In genomic region chr19:48632692-48633147, GRCh38 we compare ENCODE assay signal across 10 cellular contexts. TPM values are rescaled to one million over a fixed set of nuclear protein-coding genes. Genes with fewer than 3 reads are reported as not detected.
DNase-seq lines count a peak whose midpoint lies in the region; ATAC-seq and TF ChIP-seq lines count a peak whose summit lies in the region.
"Had no signal": no experiment of that assay in that cellular context is flagged by ENCODE, and none has a peak within 500 bp of the region (broad histone marks: within the 10 kb centered on the region; RNA-seq: fewer than 3 reads in every experiment).

No MANE protein-coding gene starts in this region.

- H3K27me3 ChIP-seq in BLaER1 treated with 17β-estradiol and CSF1 and Interleukin-3, amounts not matched to agents 10 nM and 100 nM, result no peaks in the 10 kb centered on the region
- H3K27me3 ChIP-seq in MG63, result no peaks in the 10 kb centered on the region
- no peaks in the 10 kb centered on the region for H3K27me3 ChIP-seq in naive thymus-derived CD4-positive, alpha-beta T cell (ENCODE audit: control insufficient read depth in 2 of 2, insufficient read depth in 2 of 2, low read length in 2 of 2)

- POLR2A ChIA-PET in MCF 10A (lab: Yijun Ruan, JAX), result interaction anchor here (0.7 to 5.4 kb wide), 6 partner anchors 9 to 186 kb away, joined by 3 to 108 read pairs (median 4); partner anchors contain the start of genes CA11, FAM83E, RPL18 and SPHK2
- POLR2A ChIA-PET in naive thymus-derived CD4-positive, alpha-beta T cell (lab: Charles Lee), result interaction anchor here (0.6 to 7.5 kb wide), 8 partner anchors 10 to 1502 kb away, joined by 3 to 73 read pairs (median 4); partner anchors contain the start of genes CA11, RPL18, SAE1 and SPHK2

- H3K27ac Mint-ChIP-seq in MCF 10A (ENCODE audit: low read depth, unreplicated experiment), result no peak overlapping the region
- H3K27ac Mint-ChIP-seq in naive thymus-derived CD4-positive, alpha-beta T cell, result peak overlapping the region; percentile 21 to 95 (median 66)

- CTCF ChIA-PET in MCF 10A (lab: Yijun Ruan, JAX), result interaction anchor here (0.5 to 2.2 kb wide), 5 partner anchors 11 to 143 kb away, joined by 4 to 10 read pairs (median 7); partner anchors contain the start of genes RPL18 and SPHK2
- CTCF ChIA-PET in naive thymus-derived CD4-positive, alpha-beta T cell (lab: Charles Lee), result interaction anchor here (1.3 kb wide), 1 partner anchor 12 kb away, joined by 3 read pairs; no protein-coding TSS in a partner anchor

- H3K36me3 ChIP-seq in BLaER1 treated with 17β-estradiol and CSF1 and Interleukin-3, amounts not matched to agents 10 nM and 100 nM, result peaks cover 23 to 59% (median 40%) of the 10 kb centered on the region in 11 experiments; a peak in 20 of 22 replicates
- peaks cover 24% of the 10 kb centered on the region for H3K36me3 ChIP-seq in MG63
- H3K36me3 ChIP-seq in naive thymus-derived CD4-positive, alpha-beta T cell (ENCODE audit: control insufficient read depth in 2 of 3, insufficient read depth in 3 of 3, low read length in 3 of 3), result peaks cover 4 to 70% (median 11%) of the 10 kb centered on the region in 3 experiments

- H3K9ac ChIP-seq in BLaER1 treated with 17β-estradiol and CSF1 and Interleukin-3, amounts not matched to agents 10 nM and 100 nM, result peak overlapping the region; percentile 88 to 98 (median 93)

- H3K4me1 ChIP-seq in BLaER1 treated with 17β-estradiol and CSF1 and Interleukin-3, amounts not matched to agents 10 nM and 100 nM, result peaks cover 51 to 72% (median 60%) of the 10 kb centered on the region in 10 experiments
- peaks cover 23 to 32% of the 10 kb centered on the region in 2 donors for H3K4me1 ChIP-seq in naive thymus-derived CD4-positive, alpha-beta T cell (ENCODE audit: control insufficient read depth in 2 of 2, insufficient read depth in 2 of 2, low read length in 2 of 2)

- H4K20me1 ChIP-seq in BLaER1 treated with 17β-estradiol and CSF1 and Interleukin-3, amounts not matched to agents 10 nM and 100 nM, result peaks cover 0 to 45% (median 13%) of the 10 kb centered on the region in 11 experiments; a peak in 10 of 22 replicates

- no peak for ATAC-seq in naive thymus-derived CD4-positive, alpha-beta T cell

- intact Hi-C loops in MCF 10A (cut with micrococcal nuclease), result no loop called here
- intact Hi-C loops in naive thymus-derived CD4-positive, alpha-beta T cell (cut with micrococcal nuclease), result loop anchor here (10.0 kb wide), 3 partner anchors 482 to 1242 kb away; partner anchors contain the start of genes AKT1S1 (in 1 of the 2), C19orf73 (in 1 of the 2), LIN7B (in 1 of the 2) and PPFIA3 (in 1 of the 2)

- peak overlapping the region in 9 of 10 experiments; percentile 2 to 98 (median 88); a peak in 9 of 20 replicates for H3K4me3 ChIP-seq in BLaER1 treated with 17β-estradiol and CSF1 and Interleukin-3, amounts not matched to agents 10 nM and 100 nM
- H3K4me3 ChIP-seq in MG63, result no peak overlapping the region
- no peak overlapping the region for H3K4me3 ChIP-seq in naive thymus-derived CD4-positive, alpha-beta T cell (ENCODE audit: low read length)

- H3K27ac ChIP-seq in BLaER1 treated with 17β-estradiol and CSF1 and Interleukin-3, amounts not matched to agents 10 nM and 100 nM, result peak overlapping the region; percentile 90 to 99 (median 97)
- peak overlapping the region; percentile 88 for H3K27ac ChIP-seq in naive thymus-derived CD4-positive, alpha-beta T cell (ENCODE audit: low read depth, low read length)

- H3K9me3 ChIP-seq in BLaER1 treated with 17β-estradiol and CSF1 and Interleukin-3, amounts not matched to agents 10 nM and 100 nM (replicated peaks in 1 of 11), result no peaks in the 10 kb centered on the region
- H3K9me3 ChIP-seq in MG63, result no peaks in the 10 kb centered on the region
- H3K9me3 ChIP-seq in naive thymus-derived CD4-positive, alpha-beta T cell (ENCODE audit: control insufficient read depth in 2 of 3, low read length in 3 of 3), result no peaks in the 10 kb centered on the region

- H3K4me3 Mint-ChIP-seq in MCF 10A (ENCODE audit: unreplicated experiment), result no peak overlapping the region
- peak overlapping the region in 9 of 10 donors; percentile 29 to 100 (median 52) for H3K4me3 Mint-ChIP-seq in naive thymus-derived CD4-positive, alpha-beta T cell

- peak; percentile 65 for DNase-seq in MG63
- peak; percentile 75 for DNase-seq in MCF 10A (ENCODE audit: unreplicated experiment)
- DNase-seq in naive thymus-derived CD4-positive, alpha-beta T cell, result no peak
- DNase-seq in NCI-H1105 (lab: John Stamatoyannopoulos, UW), result no peak
- DNase-seq in NCI-H146 (lab: John Stamatoyannopoulos, UW), result no peak
- DNase-seq in activated gamma-delta T cell treated with Interleukin-2 at 50 U/mL for 16 hours, result no peak
- DNase-seq in superior temporal gyrus (ENCODE audit: extremely low spot score), result no peak
- DNase-seq: NCI-H2081 treated with DMSO at 0.1 percent for 48 hours had no signal

- peaks cover 17% of the 10 kb centered on the region for H3K4me1 Mint-ChIP-seq in MCF 10A (ENCODE audit: insufficient read depth, unreplicated experiment)
- peaks cover 4 to 39% (median 34%) of the 10 kb centered on the region in 7 donors for H3K4me1 Mint-ChIP-seq in naive thymus-derived CD4-positive, alpha-beta T cell

- peaks cover 17% of the 10 kb centered on the region for H3K36me3 Mint-ChIP-seq in MCF 10A (ENCODE audit: insufficient read depth, unreplicated experiment)
- peaks cover 0 to 13% (median 4%) of the 10 kb centered on the region in 5 donors for H3K36me3 Mint-ChIP-seq in naive thymus-derived CD4-positive, alpha-beta T cell

- H3K9me3 Mint-ChIP-seq in MCF 10A (ENCODE audit: unreplicated experiment), result no peaks in the 10 kb centered on the region
- H3K9me3 Mint-ChIP-seq in naive thymus-derived CD4-positive, alpha-beta T cell, result peaks cover 0 to 8% (median 0%) of the 10 kb centered on the region in 11 donors

- peak overlapping the region; percentile 95 to 99 (median 98) for H3K4me2 ChIP-seq in BLaER1 treated with 17β-estradiol and CSF1 and Interleukin-3, amounts not matched to agents 10 nM and 100 nM

- no peak for TF ChIP-seq CTCF in MCF 10A (IDR thresholded peaks at IDR 0.05; ENCODE audit: unreplicated experiment)

- H3K27me3 Mint-ChIP-seq in MCF 10A (ENCODE audit: insufficient read depth, unreplicated experiment), result no peaks in the 10 kb centered on the region
- no peaks in the 10 kb centered on the region for H3K27me3 Mint-ChIP-seq in naive thymus-derived CD4-positive, alpha-beta T cell

- BruUV-seq in MCF 10A (replicated peaks; lab: Mats Ljungman, UMichigan), result no TSS peak

RNA-seq across cellular contexts. Expression of gene DBP, which starts 4.5 kb away (rescaled TPM):
- total RNA-seq in MG63 (2014; rRNA removed; shearing (Covaris generic); ENCODE audit: low replicate concordance), result 9.3 and 14.5 TPM in 2 replicates
- total RNA-seq in MCF 10A (2022), result 0.25 and 0.56 TPM in 2 replicates
- total RNA-seq in naive thymus-derived CD4-positive, alpha-beta T cell, result 10 to 100 TPM; 11.9 to 79.9 (median 33.2) TPM
- 100 to 1,000 TPM in 1 of 2 donors, 10 to 100 TPM in 1; 61.7 to 130 TPM for polyA plus RNA-seq in naive thymus-derived CD4-positive, alpha-beta T cell

RNA-seq across cellular contexts. Expression of gene CA11, which starts 13.3 kb away (rescaled TPM):
- 1.3 TPM in 1 of 2 replicates, not detected in the other for total RNA-seq in MG63 (2014; rRNA removed; shearing (Covaris generic); ENCODE audit: low replicate concordance)
- total RNA-seq in MCF 10A (2022), result 2.6 and 2.9 TPM in 2 replicates
- 10 to 100 TPM in 4 of 5 experiments, 1 to 10 TPM in 1; 7.5 to 20.5 (median 12.5) TPM for total RNA-seq in naive thymus-derived CD4-positive, alpha-beta T cell
- 1 to 10 TPM; 6.3 to 8.0 TPM for polyA plus RNA-seq in naive thymus-derived CD4-positive, alpha-beta T cell

RNA-seq across cellular contexts. Expression of gene SPHK2, which starts 13.4 kb away (rescaled TPM):
- 6.7 and 8.6 TPM in 2 replicates for total RNA-seq in MG63 (2014; rRNA removed; shearing (Covaris generic); ENCODE audit: low replicate concordance)
- total RNA-seq in MCF 10A (2022), result 16.3 and 18.2 TPM in 2 replicates
- total RNA-seq in naive thymus-derived CD4-positive, alpha-beta T cell, result 10 to 100 TPM; 20.1 to 34.7 (median 30.5) TPM
- 10 to 100 TPM; 11.2 to 11.7 TPM for polyA plus RNA-seq in naive thymus-derived CD4-positive, alpha-beta T cell

RNA-seq across cellular contexts. Expression of gene RPL18, which starts 13.7 kb away (rescaled TPM):
- total RNA-seq in MG63 (2014; rRNA removed; shearing (Covaris generic); ENCODE audit: low replicate concordance), result 3,057 and 3,727 TPM in 2 replicates
- 1,536 and 1,736 TPM in 2 replicates for total RNA-seq in MCF 10A (2022)
- total RNA-seq in naive thymus-derived CD4-positive, alpha-beta T cell, result 1,000 to 10,000 TPM; 1,570 to 2,826 (median 2,745) TPM
- 1,000 to 10,000 TPM; 2,813 to 2,817 TPM for polyA plus RNA-seq in naive thymus-derived CD4-positive, alpha-beta T cell

RNA-seq across cellular contexts. Expression of gene FAM83E, which starts 17.8 kb away (rescaled TPM):
- total RNA-seq in MG63 (2014; rRNA removed; shearing (Covaris generic); ENCODE audit: low replicate concordance), result not detected in 2 replicates
- 0.89 and 2.8 TPM in 2 replicates for total RNA-seq in MCF 10A (2022)
- total RNA-seq in naive thymus-derived CD4-positive, alpha-beta T cell, result 1 to 10 TPM in 3 of 5 experiments, under 1 TPM in 1, not detected in 1; 0.80 to 3.7 (median 2.9) TPM
- under 1 TPM in 1 of 2 donors, not detected in 1; 0.66 TPM for polyA plus RNA-seq in naive thymus-derived CD4-positive, alpha-beta T cell
- total RNA-seq: glomerular endothelial cell had no signal

Comparison
In these comparisons a context has a peak if more than half of its experiments do, and no peak if none do; other contexts are left out.
1. H3K4me3 ChIP-seq: peak in BLaER1 treated with 17β-estradiol and CSF1 and Interleukin-3, amounts not matched to agents 10 nM and 100 nM (9 of 10); none in MG63 (single experiment) and naive thymus-derived CD4-positive, alpha-beta T cell (single experiment).
2. DNase-seq: peak in MG63 (single experiment) and MCF 10A (single experiment); none in naive thymus-derived CD4-positive, alpha-beta T cell (0 of 9), NCI-H1105 (single experiment), NCI-H146 (single experiment), activated gamma-delta T cell treated with Interleukin-2 at 50 U/mL for 16 hours (single experiment) and superior temporal gyrus (single experiment).